Comparison of ENCODE assay signal across 9 cellular contexts in the genomic region with DNA sequence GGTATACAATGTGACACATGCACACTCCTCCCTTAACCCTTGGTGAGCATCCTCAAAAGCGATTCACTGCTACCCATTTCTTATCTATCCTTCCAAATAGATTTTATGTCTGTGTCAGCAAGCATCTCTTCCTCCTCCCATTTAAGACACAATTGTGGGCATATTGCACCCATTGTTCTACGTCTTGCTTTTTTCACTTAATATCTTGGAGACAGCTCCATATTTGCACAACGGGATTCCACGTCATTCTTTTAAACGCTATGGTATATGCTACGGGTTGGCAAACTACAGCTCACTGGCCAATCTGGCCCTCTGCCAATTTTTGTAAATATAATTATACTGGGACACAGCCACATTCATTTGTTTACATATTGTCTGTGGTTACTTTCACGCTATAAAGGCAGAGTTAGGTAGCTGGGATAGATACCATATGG.
DNase-seq lines count a peak whose midpoint lies in the region; ATAC-seq and TF ChIP-seq lines count a peak whose summit lies in the region.
"Had no signal": no experiment of that assay in that cellular context is flagged by ENCODE, and none has a peak within 500 bp of the region (broad histone marks: within the 10 kb centered on the region; RNA-seq: fewer than 3 reads in every experiment).

No MANE protein-coding gene starts in this region.

- H3K4me2 ChIP-seq in PC-9, result peak overlapping the region; percentile 81
- peak overlapping the region; percentile 86 for H3K4me2 ChIP-seq in skeletal muscle satellite cell (ENCODE audit: low read length)

- H3K9ac ChIP-seq in skeletal muscle satellite cell (ENCODE audit: low read depth, low read length), result peak overlapping the region; percentile 89

- POLR2A ChIA-PET in PC-9 (lab: Charles Lee; ENCODE audit: unreplicated experiment), result interaction anchor here (0.5 to 0.6 kb wide), 2 partner anchors 73 to 436 kb away, joined by 3 read pairs; no protein-coding TSS in a partner anchor

- H3K36me3 Mint-ChIP-seq in activated naive CD4-positive, alpha-beta T cell treated with anti-CD3 and anti-CD28 coated beads, Interleukin-2, amount 50 U/mL, for 72 hours, result peaks cover 26 to 62% of the 10 kb centered on the region in 2 donors
- peaks cover 14% of the 10 kb centered on the region for H3K36me3 Mint-ChIP-seq in effector memory CD8-positive, alpha-beta T cell (ENCODE audit: insufficient read depth)

- CTCF ChIA-PET in PC-9 (lab: Charles Lee), result interaction anchor here (0.5 to 1.4 kb wide), 4 partner anchors 11 to 473 kb away, joined by 3 to 7 read pairs (median 4); no protein-coding TSS in a partner anchor

- peak overlapping the region; percentile 73 to 92 for H3K27ac Mint-ChIP-seq in activated naive CD4-positive, alpha-beta T cell treated with anti-CD3 and anti-CD28 coated beads, Interleukin-2, amount 50 U/mL, for 72 hours
- peak overlapping the region; percentile 35 to 65 for H3K27ac Mint-ChIP-seq in effector memory CD8-positive, alpha-beta T cell

- H3K27me3 ChIP-seq in PC-9 (ENCODE audit: insufficient read depth, low read depth), result no peaks in the 10 kb centered on the region
- no peaks in the 10 kb centered on the region for H3K27me3 ChIP-seq in skeletal muscle satellite cell (ENCODE audit: control insufficient read depth, insufficient read depth, low read length)

- no peak overlapping the region for H2AFZ ChIP-seq in PC-9

- H3K79me2 ChIP-seq in PC-9 (ENCODE audit: low read depth), result peaks cover 26% of the 10 kb centered on the region

- H3F3A ChIP-seq in PC-9 (ENCODE audit: insufficient read depth, low read depth), result peaks cover 40% of the 10 kb centered on the region

- H3K9me3 ChIP-seq in PC-9 (ENCODE audit: insufficient read depth, low read depth), result no peaks in the 10 kb centered on the region
- H3K9me3 ChIP-seq in skeletal muscle satellite cell (replicated peaks; ENCODE audit: low read length), result no peaks in the 10 kb centered on the region

- DNase-seq in activated naive CD4-positive, alpha-beta T cell treated with anti-CD3 and anti-CD28 coated beads, Interleukin-2, amount 50 U/mL, for 72 hours (ENCODE audit: low spot score in 2 of 2), result no peak
- no peak for DNase-seq in activated naive CD4-positive, alpha-beta T cell treated with Interleukin-2 at 50 U/mL for 16 hours
- DNase-seq in PC-9, result peak; percentile 29 to 82
- no peak for DNase-seq in effector memory CD8-positive, alpha-beta T cell
- no peak for DNase-seq in stimulated activated CD4-positive, alpha-beta T cell treated with anti-CD3 and anti-CD28 coated beads, Interleukin-2, amount 100 ng/mL, for 48 hours
- DNase-seq in OCI-M1 (lab: John Stamatoyannopoulos, UW), result no peak
- DNase-seq in stimulated activated CD4-positive, alpha-beta T cell treated with anti-CD3 and anti-CD28 coated beads, Interleukin-15, amount 100 ng/mL, for 24 hours, result no peak
- DNase-seq: activated naive CD8-positive, alpha-beta T cell treated with anti-CD3 and anti-CD28 coated beads, Interleukin-2, amount 10 ng/mL, durations not matched to agents 7 days and 5 days had no signal

- ATAC-seq in activated naive CD4-positive, alpha-beta T cell treated with anti-CD3 and anti-CD28 coated beads, Interleukin-2, amount 50 U/mL, for 72 hours, result no peak
- no peak for ATAC-seq in effector memory CD8-positive, alpha-beta T cell (replicated peaks)

- 0 out of 2 replicates have a peak, but pooled peaks cover 3% of the 10 kb centered on the region for H4K20me1 ChIP-seq in PC-9 (ENCODE audit: insufficient read depth)

- intact Hi-C loops in PC-9 (cut with micrococcal nuclease; ENCODE audit: unreplicated experiment), result no loop called here

- peak overlapping the region in 1 of 2 donors; percentile 36 for H3K4me3 Mint-ChIP-seq in effector memory CD8-positive, alpha-beta T cell

- no TSS peak for BruUV-seq in PC-9 (replicated peaks; lab: Mats Ljungman, UMichigan)

- H3K4me1 ChIP-seq in PC-9 (replicated peaks; ENCODE audit: insufficient read depth) (peaks cover 54% of the 10 kb centered on the region), skeletal muscle satellite cell (ENCODE audit: control insufficient read depth, insufficient read depth, low read length) (peaks cover 92% of the 10 kb centered on the region)

- TF ChIP-seq CTCF in PC-9 (conservative IDR thresholded peaks at IDR 0.05), result no peak

- no peaks in the 10 kb centered on the region for H3K9me3 Mint-ChIP-seq in activated naive CD4-positive, alpha-beta T cell treated with anti-CD3 and anti-CD28 coated beads, Interleukin-2, amount 50 U/mL, for 72 hours
- no peaks in the 10 kb centered on the region for H3K9me3 Mint-ChIP-seq in effector memory CD8-positive, alpha-beta T cell
- H3K9me3 Mint-ChIP-seq: activated naive CD8-positive, alpha-beta T cell treated with anti-CD3 and anti-CD28 coated beads, Interleukin-2, amount 10 ng/mL, durations not matched to agents 7 days and 5 days had no signal

- no peaks in the 10 kb centered on the region for H3K27me3 Mint-ChIP-seq in effector memory CD8-positive, alpha-beta T cell
- H3K27me3 Mint-ChIP-seq: activated naive CD8-positive, alpha-beta T cell treated with anti-CD3 and anti-CD28 coated beads, Interleukin-2, amount 10 ng/mL, durations not matched to agents 7 days and 5 days had no signal

- H3K9me2 ChIP-seq in PC-9 (ENCODE audit: insufficient read depth), result no peaks in the 10 kb centered on the region

- H3K27ac ChIP-seq in PC-9, result peak overlapping the region; percentile 86

- H3K4me3 ChIP-seq in PC-9 (peak overlapping the region; percentile 33; the same call in 1 of the 2 replicates), skeletal muscle satellite cell (ENCODE audit: low read length) (peak overlapping the region; percentile 62)

- H3K36me3 ChIP-seq in PC-9 (ENCODE audit: low read depth), result 0 out of 2 replicates have a peak, but pooled peaks cover 3% of the 10 kb centered on the region
- no peaks in the 10 kb centered on the region for H3K36me3 ChIP-seq in skeletal muscle satellite cell (ENCODE audit: insufficient read depth, low read length)

- H3K4me1 Mint-ChIP-seq in effector memory CD8-positive, alpha-beta T cell (ENCODE audit: low read depth in 2 of 2), result peaks cover 48 to 62% of the 10 kb centered on the region in 2 donors

Comparison
In these comparisons a context has a peak if more than half of its experiments do, and no peak if none do; other contexts are left out.
1. DNase-seq: peak in PC-9 (2 of 2); none in activated naive CD4-positive, alpha-beta T cell treated with anti-CD3 and anti-CD28 coated beads, Interleukin-2, amount 50 U/mL, for 72 hours (0 of 2), activated naive CD4-positive, alpha-beta T cell treated with Interleukin-2 at 50 U/mL for 16 hours (single experiment), effector memory CD8-positive, alpha-beta T cell (0 of 3), stimulated activated CD4-positive, alpha-beta T cell treated with anti-CD3 and anti-CD28 coated beads, Interleukin-2, amount 100 ng/mL, for 48 hours (0 of 2), OCI-M1 (single experiment) and stimulated activated CD4-positive, alpha-beta T cell treated with anti-CD3 and anti-CD28 coated beads, Interleukin-15, amount 100 ng/mL, for 24 hours (single experiment).